Comparison of ENCODE assay signal across 9 cellular contexts in genomic region chr17:48012151-48012520, GRCh38. TPM values are rescaled to one million over a fixed set of nuclear protein-coding genes. Genes with fewer than 3 reads are reported as not detected.
DNase-seq lines count a peak whose midpoint lies in the region; ATAC-seq and TF ChIP-seq lines count a peak whose summit lies in the region.
"Had no signal": no experiment of that assay in that cellular context is flagged by ENCODE, and none has a peak within 500 bp of the region (broad histone marks: within the 10 kb centered on the region; RNA-seq: fewer than 3 reads in every experiment).

No MANE protein-coding gene starts in this region.

- in situ Hi-C loops in HAP-1 (cut with MboI; ENCODE audit: low sequenced_read_pairs), result no loop called here

- intact Hi-C loops in esophagus squamous epithelium (cut with DNase I), result loop anchor here (10.0 kb wide), 1 partner anchor 57 kb away; the partner anchor contains the start of gene PRR15L

- ATAC-seq in GM21786 (IDR thresholded peaks at IDR 0.05; ENCODE audit: unreplicated experiment), result no peak

- TF ChIP-seq CTCF in esophagus squamous epithelium (IDR thresholded peaks at IDR 0.05), result no peak

- H3K4me3 ChIP-seq in HAP-1 (peak overlapping the region; percentile 19), esophagus squamous epithelium (peak overlapping the region in 3 of 4 donors; percentile 19 to 58 (median 38))

- H3K4me1 ChIP-seq in HAP-1, result peaks cover 12% of the 10 kb centered on the region
- peaks cover 9 to 15% (median 10%) of the 10 kb centered on the region in 3 donors for H3K4me1 ChIP-seq in esophagus squamous epithelium

- H3K27me3 ChIP-seq in HAP-1 (ENCODE audit: low read depth) (no peaks in the 10 kb centered on the region), esophagus squamous epithelium (peaks cover 0 to 85% (median 7%) of the 10 kb centered on the region in 4 donors)

- peak; percentile 60 for DNase-seq in AG08395 (ENCODE audit: low spot score)
- DNase-seq in HAP-1 (ENCODE audit: low spot score in 2 of 2), result peak; percentile 66 to 82
- peak; percentile 65 to 93 for DNase-seq in NCI-H526 (lab: John Stamatoyannopoulos, UW)
- peak; percentile 85 for DNase-seq in activated CD8-positive, alpha-beta memory T cell treated with anti-CD3 and anti-CD28 coated beads, Interleukin-2, amount 50 U/mL, for 48 hours
- DNase-seq in esophagus squamous epithelium (lab: John Stamatoyannopoulos, UW), result no peak
- peak in 30 of 56 donors; percentile 8 to 69 (median 33) for DNase-seq in nucleus accumbens (lab: John Stamatoyannopoulos, UW)
- DNase-seq in LoVo (ENCODE audit: low spot score), result no peak

- H3K9me3 ChIP-seq in HAP-1 (no peaks in the 10 kb centered on the region), esophagus squamous epithelium (no peaks in the 10 kb centered on the region)

- TF ChIP-seq POLR2A in esophagus squamous epithelium (IDR thresholded peaks at IDR 0.05), result no peak

- H3K36me3 ChIP-seq in HAP-1 (replicated peaks) (no peaks in the 10 kb centered on the region), esophagus squamous epithelium (no peaks in the 10 kb centered on the region)

- H3K27ac ChIP-seq in esophagus squamous epithelium, result no peak overlapping the region

- 0% methylated on average over 4 of the region's 34 CpGs for WGBS in esophagus squamous epithelium, 2 donors

RNA-seq across cellular contexts. Expression of gene COPZ2, which starts 25.5 kb away (rescaled TPM):
- 10 to 100 TPM in 1 of 4 donors, 1 to 10 TPM in 2, under 1 TPM in 1; 0.91 to 14.5 (median 5.7) TPM for total RNA-seq in esophagus squamous epithelium

RNA-seq across cellular contexts. Expression of gene NFE2L1, which starts 36.0 kb away (rescaled TPM):
- 100 to 1,000 TPM in 1 of 4 donors, 10 to 100 TPM in 3; 41.6 to 103 (median 60.0) TPM for total RNA-seq in esophagus squamous epithelium

RNA-seq across cellular contexts. Expression of gene CDK5RAP3, which starts 41.2 kb away (rescaled TPM):
- 100 to 1,000 TPM in 1 of 4 donors, 10 to 100 TPM in 3; 60.1 to 141 (median 66.0) TPM for total RNA-seq in esophagus squamous epithelium

RNA-seq across cellular contexts. Expression of gene PRR15L, which starts 54.5 kb away (rescaled TPM):
- total RNA-seq in esophagus squamous epithelium, result 10 to 100 TPM in 1 of 4 donors, 1 to 10 TPM in 3; 3.3 to 12.5 (median 7.1) TPM
- total RNA-seq: glomerular endothelial cell had no signal

Comparison
In these comparisons a context has a peak if more than half of its experiments do, and no peak if none do; other contexts are left out.
1. DNase-seq: peak in AG08395 (single experiment), HAP-1 (2 of 2), NCI-H526 (2 of 2), activated CD8-positive, alpha-beta memory T cell treated with anti-CD3 and anti-CD28 coated beads, Interleukin-2, amount 50 U/mL, for 48 hours (single experiment) and nucleus accumbens (30 of 56); none in esophagus squamous epithelium (single experiment) and LoVo (single experiment).